In the genomic region with DNA sequence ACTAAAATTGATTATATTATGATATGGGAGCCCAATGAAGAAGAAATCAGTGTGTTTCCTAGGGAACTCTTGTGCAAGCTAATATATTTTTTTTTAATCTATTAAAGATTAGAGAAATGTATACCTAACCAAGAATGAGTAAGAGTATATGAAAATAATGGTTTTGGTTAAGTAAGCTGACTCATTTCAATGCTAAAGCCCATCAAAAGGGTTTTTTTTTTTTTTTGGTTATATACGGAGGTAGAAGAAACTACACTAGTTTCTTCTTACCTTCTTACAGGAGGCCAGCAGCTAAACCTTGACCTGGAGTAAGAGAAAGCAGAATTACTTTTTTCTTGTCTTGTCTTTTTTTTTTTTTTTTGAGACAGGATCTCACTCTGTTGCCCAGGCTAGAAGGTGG, we compare ENCODE assay signal across 14 cellular contexts. TPM values are rescaled to one million over a fixed set of nuclear protein-coding genes. Genes with fewer than 3 reads are reported as not detected.
DNase-seq lines count a peak whose midpoint lies in the region; ATAC-seq and TF ChIP-seq lines count a peak whose summit lies in the region.
"Had no signal": no experiment of that assay in that cellular context is flagged by ENCODE, and none has a peak within 500 bp of the region (broad histone marks: within the 10 kb centered on the region; RNA-seq: fewer than 3 reads in every experiment).

No MANE protein-coding gene starts in this region.

- H3K27ac ChIP-seq in IMR-90 (ENCODE audit: insufficient read depth, low read length) (no peak overlapping the region), RWPE1 (no peak overlapping the region)
- H3K27ac ChIP-seq: PC-9, uterus had no signal

- POLR2A ChIA-PET in IMR-90 (lab: Charles Lee; ENCODE audit: unreplicated experiment) (no interaction called here), RWPE1 (lab: Yijun Ruan, JAX; ENCODE audit: low non-redundant PET) (no interaction called here)

- peak; percentile 57 for DNase-seq in IMR-90
- no peak for DNase-seq in Right ventricle myocardium inferior (ENCODE audit: missing footprints)
- no peak for DNase-seq in RWPE1 (ENCODE audit: low spot score)
- no peak for DNase-seq in NCI-H1436 (lab: John Stamatoyannopoulos, UW)
- no peak for DNase-seq in NCI-H1436 treated with DMSO at 0.1 percent for 48 hours (lab: John Stamatoyannopoulos, UW)
- DNase-seq: activated naive CD4-positive, alpha-beta T cell treated with Interleukin-2 at 50 U/mL for 16 hours; CD8-positive, alpha-beta T cell; foreskin melanocyte; mesenchymal stem cell; PC-9; uterus had no signal

- no peak overlapping the region for H3K4me3 ChIP-seq in IMR-90 (ENCODE audit: insufficient read depth, low read depth, low read length)
- H3K4me3 ChIP-seq: PC-9, uterus had no signal

- no CpG with 5 or more reads among the region's 1 CpG for WGBS in IMR-90 (ENCODE audit: extremely low coverage in 2 of 2, insufficient read length in 1 of 2), 2 experiments

- intact Hi-C loops in IMR-90 (cut with micrococcal nuclease) (no loop called here), Right ventricle myocardium inferior (cut with DNase I) (no loop called here)

- no peak overlapping the region for H4K8ac ChIP-seq in IMR-90 (ENCODE audit: low read depth in 2 of 2, low read length in 2 of 2)

- CTCF ChIA-PET in IMR-90 (lab: Yijun Ruan, JAX), result interaction anchor here (0.6 kb wide), 2 partner anchors 14 to 415 kb away, joined by 3 read pairs; no protein-coding TSS in a partner anchor
- CTCF ChIA-PET in RWPE1 (lab: Yijun Ruan, JAX), result no interaction called here

- H3K4me2 ChIP-seq in IMR-90 (ENCODE audit: low read depth, low read length), result no peak overlapping the region
- H3K4me2 ChIP-seq: PC-9 had no signal

- H2BK120ac ChIP-seq in IMR-90 (ENCODE audit: low read depth, low read length), result no peak overlapping the region

- H3K14ac ChIP-seq in IMR-90 (replicated peaks; ENCODE audit: low read depth, low read length), result no peak overlapping the region

- H2AFZ ChIP-seq in IMR-90 (replicated peaks; ENCODE audit: low read length, poor library complexity), result no peak overlapping the region
- H2AFZ ChIP-seq: PC-9 had no signal

- H3K9ac ChIP-seq in IMR-90 (ENCODE audit: low read depth, low read length), result no peak overlapping the region

- H4K5ac ChIP-seq in IMR-90 (ENCODE audit: low read depth, low read length), result no peak overlapping the region

- H3K18ac ChIP-seq in IMR-90 (ENCODE audit: low read depth, low read length), result no peak overlapping the region

- no peak overlapping the region for H2BK5ac ChIP-seq in IMR-90 (ENCODE audit: low read depth, low read length, poor library complexity, severe bottlenecking)

- H3K9me3 ChIP-seq in IMR-90 (ENCODE audit: control insufficient read depth, insufficient read depth, low read length), result no peaks in the 10 kb centered on the region
- H3K9me3 ChIP-seq: uterus had no signal

- no peak overlapping the region for H2BK20ac ChIP-seq in IMR-90 (ENCODE audit: low read depth, low read length)

- H2BK15ac ChIP-seq in IMR-90 (ENCODE audit: low read depth, low read length), result no peak overlapping the region

- no peak overlapping the region for H2AK9ac ChIP-seq in IMR-90 (replicated peaks; ENCODE audit: low read depth, low read length, poor library complexity)

- TF ChIP-seq CTCF in IMR-90 (conservative IDR thresholded peaks at IDR 0.05; ENCODE audit: low read depth, low read length) (no peak), RWPE1 (conservative IDR thresholded peaks at IDR 0.05; ENCODE audit: low read depth) (no peak)

- H2AK5ac ChIP-seq in IMR-90 (ENCODE audit: low read depth, low read length), result no peak overlapping the region

- H4K91ac ChIP-seq in IMR-90 (ENCODE audit: insufficient read depth, low read depth, low read length), result no peak overlapping the region

- dilution Hi-C loops in IMR-90 (cut with HindIII; ENCODE audit: low sequenced_read_pairs, unreplicated experiment), result no loop called here

- peaks cover 5% of the 10 kb centered on the region; the same call in 1 of the 2 replicates for H3K9me1 ChIP-seq in IMR-90 (ENCODE audit: insufficient read depth, low read length)

- H3K4me1 ChIP-seq in IMR-90 (ENCODE audit: control insufficient read depth, insufficient read depth, low read length), result peaks cover 2% of the 10 kb centered on the region; the same call in 1 of the 2 replicates

- ATAC-seq in GM18517 (IDR thresholded peaks at IDR 0.05; ENCODE audit: unreplicated experiment) (peak; percentile 87), GM19468 (IDR thresholded peaks at IDR 0.05; ENCODE audit: extremely low read depth, unreplicated experiment) (peak; percentile 70), HG02938 (IDR thresholded peaks at IDR 0.05; ENCODE audit: unreplicated experiment) (peak; percentile 91), IMR-90 (ENCODE audit: low read depth) (no peak; the same call in 1 of the 2 replicates), Right ventricle myocardium inferior (no peak)
- ATAC-seq: CD8-positive, alpha-beta T cell had no signal

- no peak overlapping the region for H3K56ac ChIP-seq in IMR-90 (ENCODE audit: extremely low read depth, insufficient read depth, low read length)

- H3K36me3 ChIP-seq in IMR-90 (ENCODE audit: control insufficient read depth, insufficient read depth, low read length), result no peaks in the 10 kb centered on the region; the same call in 1 of the 2 replicates
- H3K36me3 ChIP-seq: uterus had no signal

- no peaks in the 10 kb centered on the region for H3K27me3 ChIP-seq in IMR-90 (ENCODE audit: control insufficient read depth, insufficient read depth, low read length)
- H3K27me3 ChIP-seq: uterus had no signal

- H3K79me1 ChIP-seq in IMR-90 (ENCODE audit: low read depth in 1 of 2, low read length in 2 of 2), result peaks cover 32 to 49% of the 10 kb centered on the region in 2 experiments

- H3K23ac ChIP-seq in IMR-90 (ENCODE audit: low read depth, low read length), result no peak overlapping the region

- in situ Hi-C loops in IMR-90 (cut with MboI; ENCODE audit: low sequenced_read_pairs), result no loop called here

- TF ChIP-seq RAD21 in IMR-90 (IDR thresholded peaks at IDR 0.05; ENCODE audit: low read length), result no peak

- BruUV-seq in IMR-90 (replicated peaks; lab: Mats Ljungman, UMichigan), result no TSS peak

- no peak for TF ChIP-seq POLR2A in IMR-90 (IDR thresholded peaks at IDR 0.05; ENCODE audit: low read depth, low read length)

- H3K4ac ChIP-seq in IMR-90 (ENCODE audit: low read depth, low read length), result no peak overlapping the region

- H4K20me1 ChIP-seq in IMR-90 (ENCODE audit: insufficient read depth, low read length), result peaks cover 22% of the 10 kb centered on the region; the same call in 1 of the 2 replicates

TF ChIP-seq in IMR-90, 13 proteins besides CTCF, POLR2A, EP300 and RAD21:
- TF ChIP-seq, protein P1, sequence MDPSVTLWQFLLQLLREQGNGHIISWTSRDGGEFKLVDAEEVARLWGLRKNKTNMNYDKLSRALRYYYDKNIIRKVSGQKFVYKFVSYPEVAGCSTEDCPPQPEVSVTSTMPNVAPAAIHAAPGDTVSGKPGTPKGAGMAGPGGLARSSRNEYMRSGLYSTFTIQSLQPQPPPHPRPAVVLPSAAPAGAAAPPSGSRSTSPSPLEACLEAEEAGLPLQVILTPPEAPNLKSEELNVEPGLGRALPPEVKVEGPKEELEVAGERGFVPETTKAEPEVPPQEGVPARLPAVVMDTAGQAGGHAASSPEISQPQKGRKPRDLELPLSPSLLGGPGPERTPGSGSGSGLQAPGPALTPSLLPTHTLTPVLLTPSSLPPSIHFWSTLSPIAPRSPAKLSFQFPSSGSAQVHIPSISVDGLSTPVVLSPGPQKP (IDR thresholded peaks at IDR 0.05; ENCODE audit: borderline replicate concordance, low read depth, low read length), result no peak
- TF ChIP-seq CEBPB (IDR thresholded peaks at IDR 0.05; ENCODE audit: low read depth, low read length) (peak; percentile 35; the same call in 1 of the 2 replicates), RFX5 (IDR thresholded peaks at IDR 0.05; ENCODE audit: low read depth, low read length) (no peak)
- TF ChIP-seq, protein P2, sequence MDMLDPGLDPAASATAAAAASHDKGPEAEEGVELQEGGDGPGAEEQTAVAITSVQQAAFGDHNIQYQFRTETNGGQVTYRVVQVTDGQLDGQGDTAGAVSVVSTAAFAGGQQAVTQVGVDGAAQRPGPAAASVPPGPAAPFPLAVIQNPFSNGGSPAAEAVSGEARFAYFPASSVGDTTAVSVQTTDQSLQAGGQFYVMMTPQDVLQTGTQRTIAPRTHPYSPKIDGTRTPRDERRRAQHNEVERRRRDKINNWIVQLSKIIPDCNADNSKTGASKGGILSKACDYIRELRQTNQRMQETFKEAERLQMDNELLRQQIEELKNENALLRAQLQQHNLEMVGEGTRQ (IDR thresholded peaks at IDR 0.05; ENCODE audit: low read depth, low read length), result no peak

RNA-seq across cellular contexts. Expression of a gene that starts 27.5 kb away (rescaled TPM):
- 28.9 and 41.1 TPM in 2 replicates for total RNA-seq in IMR-90 (2012; rRNA removed)
- 19.6 and 20.3 TPM in 2 replicates for polyA plus RNA-seq in IMR-90 (2012; rRNA removed)
- 3.6 and 4.6 TPM in 2 replicates for polyA plus RNA-seq in IMR-90 (2012; cell fraction: cytosol; rRNA removed)
- 18.9 and 93.0 TPM in 2 replicates for polyA plus RNA-seq in IMR-90 (2012; cell fraction: nucleus; rRNA removed; ENCODE audit: low replicate concordance)
- total RNA-seq in Right ventricle myocardium inferior, result 23.0 TPM

Comparison
In these comparisons a context has a peak if more than half of its experiments do, and no peak if none do; other contexts are left out.
1. ATAC-seq: peak in GM18517 (single experiment), GM19468 (single experiment) and HG02938 (single experiment); none in IMR-90 (single experiment) and Right ventricle myocardium inferior (single experiment).